17 cellular contexts compared by ENCODE assay signal in genomic region chr4:146465628-146466027, GRCh38. TPM values are rescaled to one million over a fixed set of nuclear protein-coding genes. Genes with fewer than 3 reads are reported as not detected.
A peak's percentile ranks its signal among the peaks of the same experiment; 100 is the strongest.
DNase-seq lines count a peak whose midpoint lies in the region; ATAC-seq and TF ChIP-seq lines count a peak whose summit lies in the region.
"Had no signal": no experiment of that assay in that cellular context is flagged by ENCODE, and none has a peak within 500 bp of the region (broad histone marks: within the 10 kb centered on the region; RNA-seq: fewer than 3 reads in every experiment).

No MANE protein-coding gene starts in this region.

- no peak overlapping the region for H3K4me3 ChIP-seq in ACC112 (ENCODE audit: low read depth, low read length)
- H3K4me3 ChIP-seq in adipocyte (ENCODE audit: low read length), result no peak overlapping the region
- H3K4me3 ChIP-seq in mesendoderm (ENCODE audit: low read length), result no peak overlapping the region
- H3K4me3 ChIP-seq: BLaER1, K562 had no signal

- no peak overlapping the region for H3K27ac Mint-ChIP-seq in nephron progenitor cell
- H3K27ac Mint-ChIP-seq in stimulated activated naive B cell treated with anti-CD40 and anti-IgM and Interleukin-4, amounts not matched to agents 10 μg/mL and 1 μg/mL and 100 μg/mL, for 72 hours, result no peak overlapping the region

- no peak overlapping the region for H3K4ac ChIP-seq in mesendoderm (ENCODE audit: low read depth, low read length)

- H2BK120ac ChIP-seq in mesendoderm (ENCODE audit: low read depth, low read length), result no peak overlapping the region

- ATAC-seq in GM18511 (IDR thresholded peaks at IDR 0.05; ENCODE audit: unreplicated experiment) (peak; percentile 53), HG02852 (IDR thresholded peaks at IDR 0.05; ENCODE audit: unreplicated experiment) (peak; percentile 70)
- no peak for ATAC-seq in stimulated activated naive B cell treated with anti-CD40 and anti-IgM and Interleukin-4, amounts not matched to agents 10 μg/mL and 1 μg/mL and 100 μg/mL, for 72 hours (replicated peaks)
- ATAC-seq: K562 had no signal

- H3K4me2 ChIP-seq in mesendoderm (ENCODE audit: low read length), result no peak overlapping the region
- H3K4me2 ChIP-seq: BLaER1 had no signal

- no peaks in the 10 kb centered on the region for H3K9me3 Mint-ChIP-seq in nephron progenitor cell
- no peaks in the 10 kb centered on the region for H3K9me3 Mint-ChIP-seq in stimulated activated naive B cell treated with anti-CD40 and anti-IgM and Interleukin-4, amounts not matched to agents 10 μg/mL and 1 μg/mL and 100 μg/mL, for 72 hours

- no peaks in the 10 kb centered on the region for H3K27me3 ChIP-seq in ACC112 (ENCODE audit: insufficient read depth, low read length)
- H3K27me3 ChIP-seq in adipocyte (replicated peaks; ENCODE audit: control insufficient read depth, insufficient read depth, low read length), result no peaks in the 10 kb centered on the region
- H3K27me3 ChIP-seq in mesendoderm (ENCODE audit: insufficient read depth, low read length, poor library complexity), result no peaks in the 10 kb centered on the region
- H3K27me3 ChIP-seq: BLaER1 had no signal

- H3K18ac ChIP-seq in mesendoderm (ENCODE audit: low read length), result no peak overlapping the region

- H4K5ac ChIP-seq in mesendoderm (ENCODE audit: low read length), result no peak overlapping the region

- H3K4me1 Mint-ChIP-seq in nephron progenitor cell, result no peaks in the 10 kb centered on the region
- no peaks in the 10 kb centered on the region for H3K4me1 Mint-ChIP-seq in stimulated activated naive B cell treated with anti-CD40 and anti-IgM and Interleukin-4, amounts not matched to agents 10 μg/mL and 1 μg/mL and 100 μg/mL, for 72 hours

- H3K79me1 ChIP-seq in mesendoderm (ENCODE audit: low read length), result no peaks in the 10 kb centered on the region

- H3K79me2 ChIP-seq in ACC112 (ENCODE audit: control insufficient read depth, insufficient read depth, low read length, unreplicated experiment), result no peaks in the 10 kb centered on the region
- no peaks in the 10 kb centered on the region for H3K79me2 ChIP-seq in mesendoderm (ENCODE audit: control insufficient read depth, insufficient read depth, low read length)

- H2BK15ac ChIP-seq in mesendoderm (replicated peaks; ENCODE audit: low read depth), result no peak overlapping the region

- no peaks in the 10 kb centered on the region for H3K36me3 Mint-ChIP-seq in nephron progenitor cell (ENCODE audit: low read depth)
- peaks cover 0 to 3% of the 10 kb centered on the region in 2 donors for H3K36me3 Mint-ChIP-seq in stimulated activated naive B cell treated with anti-CD40 and anti-IgM and Interleukin-4, amounts not matched to agents 10 μg/mL and 1 μg/mL and 100 μg/mL, for 72 hours

- no CpG with 5 or more reads among the region's 1 CpG for WGBS in mesendoderm (ENCODE audit: extremely low coverage, insufficient coverage, low lambda C conversion rate)

- H3K27ac ChIP-seq in ACC112 (ENCODE audit: low read depth, low read length), result no peak overlapping the region
- H3K27ac ChIP-seq in mesendoderm (ENCODE audit: low read depth, low read length), result no peak overlapping the region
- H3K27ac ChIP-seq: BLaER1, HL-60 had no signal

- no peak overlapping the region for H3K9ac ChIP-seq in adipocyte (ENCODE audit: low read length)
- no peak overlapping the region for H3K9ac ChIP-seq in mesendoderm (ENCODE audit: low read length)
- H3K9ac ChIP-seq: BLaER1 had no signal

- H3K23ac ChIP-seq in mesendoderm (ENCODE audit: low read length), result no peak overlapping the region

- H3K56ac ChIP-seq in mesendoderm (ENCODE audit: low read length), result no peak overlapping the region

- H3K4me3 Mint-ChIP-seq in nephron progenitor cell, result no peak overlapping the region
- H3K4me3 Mint-ChIP-seq in stimulated activated naive B cell treated with anti-CD40 and anti-IgM and Interleukin-4, amounts not matched to agents 10 μg/mL and 1 μg/mL and 100 μg/mL, for 72 hours, result no peak overlapping the region

- H3K9me3 ChIP-seq in adipocyte (ENCODE audit: control insufficient read depth, low read length), result no peaks in the 10 kb centered on the region
- H3K9me3 ChIP-seq: BLaER1 had no signal

- H3K36me3 ChIP-seq in ACC112 (ENCODE audit: insufficient read depth, low read length) (no peaks in the 10 kb centered on the region), adipocyte (ENCODE audit: control insufficient read depth, insufficient read depth, low read length, severe bottlenecking) (no peaks in the 10 kb centered on the region), mesendoderm (ENCODE audit: control insufficient read depth, insufficient read depth, low read length) (no peaks in the 10 kb centered on the region)

- TF ChIP-seq CTCF in nephron progenitor cell (IDR thresholded peaks at IDR 0.05), result no peak

- no peaks in the 10 kb centered on the region for H3K27me3 Mint-ChIP-seq in nephron progenitor cell (ENCODE audit: low read depth, poor library complexity)
- H3K27me3 Mint-ChIP-seq in stimulated activated naive B cell treated with anti-CD40 and anti-IgM and Interleukin-4, amounts not matched to agents 10 μg/mL and 1 μg/mL and 100 μg/mL, for 72 hours, result no peaks in the 10 kb centered on the region

- H3K4me1 ChIP-seq in ACC112 (ENCODE audit: control insufficient read depth, insufficient read depth, low read length, unreplicated experiment) (no peaks in the 10 kb centered on the region), adipocyte (ENCODE audit: control insufficient read depth, insufficient read depth, low read length) (peaks cover 20% of the 10 kb centered on the region), mesendoderm (ENCODE audit: control insufficient read depth, low read depth, low read length) (no peaks in the 10 kb centered on the region)
- H3K4me1 ChIP-seq: BLaER1 had no signal

- H2AFZ ChIP-seq in ACC112 (ENCODE audit: low read length, unreplicated experiment), result peak overlapping the region; percentile 39

- DNase-seq in adipocyte (ENCODE audit: low read depth), result peak; percentile 34
- DNase-seq in nephron progenitor cell, result no peak
- DNase-seq in iPS-NIHi7 (ENCODE audit: extremely low spot score), result no peak
- DNase-seq in stimulated activated naive B cell treated with anti-CD40 and anti-IgM and Interleukin-4, amounts not matched to agents 10 μg/mL and 1 μg/mL and 100 μg/mL, for 72 hours, result no peak
- no peak for DNase-seq in mesendoderm
- DNase-seq: NCI-H146; NCI-H2227 treated with DMSO at 0.1 percent for 48 hours; NCI-H524 treated with DMSO at 0.1 percent for 48 hours; NK-92 treated with Interleukin-12 subunit alpha and Interleukin-12 subunit beta, amount 100 ng/mL, for 24 hours; OCI-M1; RPMI8226 had no signal

- H2AK5ac ChIP-seq in mesendoderm (ENCODE audit: low read length), result no peak overlapping the region

- H2BK5ac ChIP-seq in mesendoderm (ENCODE audit: low read length), result no peak overlapping the region

- H4K8ac ChIP-seq in mesendoderm (ENCODE audit: low read depth, low read length), result no peak overlapping the region

RNA-seq across cellular contexts. Expression of gene SLC10A7, which starts 56.1 kb away (rescaled TPM):
- polyA plus RNA-seq in mesendoderm (2013, experiment 1 of 2), result 3.6 TPM
- 3.2 TPM for polyA plus RNA-seq in mesendoderm (2013, experiment 2 of 2)

Comparison
In these comparisons a context has a peak if more than half of its experiments do, and no peak if none do; other contexts are left out.
1. ATAC-seq: peak in GM18511 (single experiment) and HG02852 (single experiment); none in stimulated activated naive B cell treated with anti-CD40 and anti-IgM and Interleukin-4, amounts not matched to agents 10 μg/mL and 1 μg/mL and 100 μg/mL, for 72 hours (0 of 2).